10 cellular contexts compared by ENCODE assay signal in the genomic region with DNA sequence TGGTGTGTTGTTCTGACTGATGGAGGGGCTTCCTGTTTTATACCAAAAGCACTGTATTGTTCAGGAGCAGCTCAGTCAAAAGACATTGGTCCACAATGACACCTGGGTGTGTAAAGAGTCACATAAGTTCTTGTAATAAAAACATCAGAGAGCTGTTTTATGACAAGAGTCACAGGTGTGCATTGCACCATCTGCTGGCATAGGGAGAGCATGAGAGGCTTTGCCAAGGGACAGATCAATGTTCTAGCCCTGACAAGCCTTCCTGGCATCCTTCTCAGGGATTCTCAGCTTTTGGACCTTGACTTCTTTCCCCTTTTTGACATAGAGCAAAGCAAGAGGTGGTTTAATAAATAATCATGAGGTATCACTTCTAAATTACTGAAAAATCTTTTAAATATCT. TPM values are rescaled to one million over a fixed set of nuclear protein-coding genes. Genes with fewer than 3 reads are reported as not detected.
DNase-seq lines count a peak whose midpoint lies in the region; ATAC-seq and TF ChIP-seq lines count a peak whose summit lies in the region.
"Had no signal": no experiment of that assay in that cellular context is flagged by ENCODE, and none has a peak within 500 bp of the region (broad histone marks: within the 10 kb centered on the region; RNA-seq: fewer than 3 reads in every experiment).

No MANE protein-coding gene starts in this region.

- H3K4me2 ChIP-seq in MM.1S (ENCODE audit: low read depth, low read length), result no peak overlapping the region

- TF ChIP-seq POLR2A in spleen (IDR thresholded peaks at IDR 0.05), result no peak

- H3K27me3 ChIP-seq in MM.1S (replicated peaks; ENCODE audit: insufficient read depth, low read length) (no peaks in the 10 kb centered on the region), spleen (replicated peaks in 1 of 7) (peaks cover 0 to 4% (median 0%) of the 10 kb centered on the region in 7 donors)

- H3K9me3 ChIP-seq in MM.1S (replicated peaks; ENCODE audit: insufficient read depth, low read length) (no peaks in the 10 kb centered on the region), spleen (no peaks in the 10 kb centered on the region)

- H4K20me1 ChIP-seq in MM.1S (ENCODE audit: insufficient read depth, low read length), result no peaks in the 10 kb centered on the region

- POLR2A ChIA-PET in WTC11 (lab: Charles Lee), result no interaction called here

- H3F3A ChIP-seq in MM.1S (ENCODE audit: insufficient read depth, low read length), result no peaks in the 10 kb centered on the region

- TF ChIP-seq CTCF in GM10266 (IDR thresholded peaks at IDR 0.05; ENCODE audit: control insufficient read depth, insufficient read depth, low read depth, missing control alignments) (peak; percentile 28), MM.1S (IDR thresholded peaks at IDR 0.05; ENCODE audit: low read length) (peak; percentile 22; the same call in 1 of the 2 replicates), WTC11 (IDR thresholded peaks at IDR 0.05) (no peak), nephron (IDR thresholded peaks at IDR 0.05; ENCODE audit: unreplicated experiment in 3 of 3) (peak; percentile 27 to 42 (median 41)), spleen (IDR thresholded peaks at IDR 0.05 in 8 of 11, conservative IDR thresholded peaks at IDR 0.05 in 3 of 11) (no peak)

- H3K27ac ChIP-seq in MM.1S (ENCODE audit: low read length) (no peak overlapping the region), spleen (no peak overlapping the region)
- H3K27ac ChIP-seq: skin epidermis had no signal

- H3K4me3 ChIP-seq in MM.1S (ENCODE audit: low read length), result no peak overlapping the region
- no peak overlapping the region for H3K4me3 ChIP-seq in spleen
- H3K4me3 ChIP-seq: skin epidermis had no signal

- H3K4me1 ChIP-seq in MM.1S (ENCODE audit: low read length), result no peaks in the 10 kb centered on the region
- peaks cover 0 to 5% (median 0%) of the 10 kb centered on the region in 6 donors for H3K4me1 ChIP-seq in spleen

- H3K4me3 Mint-ChIP-seq in WTC11, result no peak overlapping the region
- H3K4me3 Mint-ChIP-seq in nephron, result no peak overlapping the region
- H3K4me3 Mint-ChIP-seq: activated naive CD4-positive, alpha-beta T cell treated with anti-CD3 and anti-CD28 coated beads, Interleukin-2, amount 50 U/mL, for 24 hours had no signal

- no peaks in the 10 kb centered on the region for H3K9me2 ChIP-seq in MM.1S (replicated peaks; ENCODE audit: insufficient read depth, low read length)

- ATAC-seq in WTC11 (peak; percentile 36), HG03571 (IDR thresholded peaks at IDR 0.05; ENCODE audit: unreplicated experiment) (no peak)

- no peak overlapping the region for H2AFZ ChIP-seq in MM.1S (ENCODE audit: low read length)

- H3K9ac ChIP-seq in MM.1S (ENCODE audit: low read length), result no peak overlapping the region

- intact Hi-C loops in spleen (cut with DNase I; ENCODE audit: low total_unique reads), result no loop called here

- no peaks in the 10 kb centered on the region for H3K9me3 Mint-ChIP-seq in WTC11
- H3K9me3 Mint-ChIP-seq in nephron, result no peaks in the 10 kb centered on the region
- H3K9me3 Mint-ChIP-seq: activated naive CD4-positive, alpha-beta T cell treated with anti-CD3 and anti-CD28 coated beads, Interleukin-2, amount 50 U/mL, for 24 hours had no signal

- DNase-seq in GM10266 (ENCODE audit: extremely low spot score) (no peak), MM.1S (peak; percentile 30), WTC11 (ENCODE audit: low spot score) (peak; percentile 11), AML-193 (lab: John Stamatoyannopoulos, UW) (no peak), spleen (no peak)
- no peak for DNase-seq in stimulated activated CD4-positive, alpha-beta T cell treated with anti-CD3 and anti-CD28 coated beads, Interleukin-12 subunit alpha, Interleukin-12 subunit beta, amount 100 ng/mL, for 4 hours

- H3K27ac Mint-ChIP-seq in WTC11 (no peak overlapping the region), nephron (no peak overlapping the region)
- H3K27ac Mint-ChIP-seq: activated naive CD4-positive, alpha-beta T cell treated with anti-CD3 and anti-CD28 coated beads, Interleukin-2, amount 50 U/mL, for 24 hours had no signal

- H3K27me3 Mint-ChIP-seq in WTC11 (ENCODE audit: low read depth), result no peaks in the 10 kb centered on the region
- H3K27me3 Mint-ChIP-seq in nephron (ENCODE audit: low read depth), result peaks cover 3% of the 10 kb centered on the region

- no peaks in the 10 kb centered on the region for H3K36me3 Mint-ChIP-seq in WTC11
- H3K36me3 Mint-ChIP-seq in nephron (ENCODE audit: low read depth), result no peaks in the 10 kb centered on the region
- H3K36me3 Mint-ChIP-seq: activated naive CD4-positive, alpha-beta T cell treated with anti-CD3 and anti-CD28 coated beads, Interleukin-2, amount 50 U/mL, for 24 hours had no signal

- H3K36me3 ChIP-seq in MM.1S (replicated peaks; ENCODE audit: insufficient read depth, low read length) (no peaks in the 10 kb centered on the region), spleen (no peaks in the 10 kb centered on the region)

- no peaks in the 10 kb centered on the region for H3K79me2 ChIP-seq in MM.1S (ENCODE audit: low read length)

- CTCF ChIA-PET in WTC11 (lab: Charles Lee), result no interaction called here

- H3K4me1 Mint-ChIP-seq in WTC11 (peaks cover 9% of the 10 kb centered on the region), nephron (peaks cover 60% of the 10 kb centered on the region)
- H3K4me1 Mint-ChIP-seq: activated naive CD4-positive, alpha-beta T cell treated with anti-CD3 and anti-CD28 coated beads, Interleukin-2, amount 50 U/mL, for 24 hours had no signal

TF ChIP-seq in WTC11, 78 proteins besides CTCF, POLR2A, EP300 and RAD21 (continues in another document):
- TF ChIP-seq, protein P1, sequence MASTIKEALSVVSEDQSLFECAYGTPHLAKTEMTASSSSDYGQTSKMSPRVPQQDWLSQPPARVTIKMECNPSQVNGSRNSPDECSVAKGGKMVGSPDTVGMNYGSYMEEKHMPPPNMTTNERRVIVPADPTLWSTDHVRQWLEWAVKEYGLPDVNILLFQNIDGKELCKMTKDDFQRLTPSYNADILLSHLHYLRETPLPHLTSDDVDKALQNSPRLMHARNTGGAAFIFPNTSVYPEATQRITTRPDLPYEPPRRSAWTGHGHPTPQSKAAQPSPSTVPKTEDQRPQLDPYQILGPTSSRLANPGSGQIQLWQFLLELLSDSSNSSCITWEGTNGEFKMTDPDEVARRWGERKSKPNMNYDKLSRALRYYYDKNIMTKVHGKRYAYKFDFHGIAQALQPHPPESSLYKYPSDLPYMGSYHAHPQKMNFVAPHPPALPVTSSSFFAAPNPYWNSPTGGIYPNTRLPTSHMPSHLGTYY (CRISPR knock-in tag; IDR thresholded peaks at IDR 0.05), result no peak
- TF ChIP-seq, protein P2, sequence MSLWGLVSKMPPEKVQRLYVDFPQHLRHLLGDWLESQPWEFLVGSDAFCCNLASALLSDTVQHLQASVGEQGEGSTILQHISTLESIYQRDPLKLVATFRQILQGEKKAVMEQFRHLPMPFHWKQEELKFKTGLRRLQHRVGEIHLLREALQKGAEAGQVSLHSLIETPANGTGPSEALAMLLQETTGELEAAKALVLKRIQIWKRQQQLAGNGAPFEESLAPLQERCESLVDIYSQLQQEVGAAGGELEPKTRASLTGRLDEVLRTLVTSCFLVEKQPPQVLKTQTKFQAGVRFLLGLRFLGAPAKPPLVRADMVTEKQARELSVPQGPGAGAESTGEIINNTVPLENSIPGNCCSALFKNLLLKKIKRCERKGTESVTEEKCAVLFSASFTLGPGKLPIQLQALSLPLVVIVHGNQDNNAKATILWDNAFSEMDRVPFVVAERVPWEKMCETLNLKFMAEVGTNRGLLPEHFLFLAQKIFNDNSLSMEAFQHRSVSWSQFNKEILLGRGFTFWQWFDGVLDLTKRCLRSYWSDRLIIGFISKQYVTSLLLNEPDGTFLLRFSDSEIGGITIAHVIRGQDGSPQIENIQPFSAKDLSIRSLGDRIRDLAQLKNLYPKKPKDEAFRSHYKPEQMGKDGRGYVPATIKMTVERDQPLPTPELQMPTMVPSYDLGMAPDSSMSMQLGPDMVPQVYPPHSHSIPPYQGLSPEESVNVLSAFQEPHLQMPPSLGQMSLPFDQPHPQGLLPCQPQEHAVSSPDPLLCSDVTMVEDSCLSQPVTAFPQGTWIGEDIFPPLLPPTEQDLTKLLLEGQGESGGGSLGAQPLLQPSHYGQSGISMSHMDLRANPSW (CRISPR knock-in tag; conservative IDR thresholded peaks at IDR 0.05; ENCODE audit: low read depth), result no peak
- TF ChIP-seq ZNF263 (CRISPR knock-in tag; IDR thresholded peaks at IDR 0.05; ENCODE audit: low read depth) (no peak), NR3C1 (CRISPR knock-in tag; conservative IDR thresholded peaks at IDR 0.05; ENCODE audit: low read depth) (no peak), MYBL2 (CRISPR knock-in tag; IDR thresholded peaks at IDR 0.05) (no peak), RELA (CRISPR knock-in tag; IDR thresholded peaks at IDR 0.05; ENCODE audit: borderline replicate concordance) (no peak), FOXJ3 (CRISPR knock-in tag; IDR thresholded peaks at IDR 0.05; ENCODE audit: borderline replicate concordance) (no peak), ZNF396 (CRISPR knock-in tag; IDR thresholded peaks at IDR 0.05; ENCODE audit: borderline replicate concordance) (no peak), CREB1 (CRISPR knock-in tag; IDR thresholded peaks at IDR 0.05) (no peak), ZNF121 (CRISPR knock-in tag; IDR thresholded peaks at IDR 0.05) (no peak), ZNF317 (CRISPR knock-in tag; IDR thresholded peaks at IDR 0.05; ENCODE audit: borderline replicate concordance, low read depth) (no peak)
- TF ChIP-seq, protein P3, sequence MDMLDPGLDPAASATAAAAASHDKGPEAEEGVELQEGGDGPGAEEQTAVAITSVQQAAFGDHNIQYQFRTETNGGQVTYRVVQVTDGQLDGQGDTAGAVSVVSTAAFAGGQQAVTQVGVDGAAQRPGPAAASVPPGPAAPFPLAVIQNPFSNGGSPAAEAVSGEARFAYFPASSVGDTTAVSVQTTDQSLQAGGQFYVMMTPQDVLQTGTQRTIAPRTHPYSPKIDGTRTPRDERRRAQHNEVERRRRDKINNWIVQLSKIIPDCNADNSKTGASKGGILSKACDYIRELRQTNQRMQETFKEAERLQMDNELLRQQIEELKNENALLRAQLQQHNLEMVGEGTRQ (CRISPR knock-in tag; IDR thresholded peaks at IDR 0.05), result no peak
- TF ChIP-seq, protein P4, sequence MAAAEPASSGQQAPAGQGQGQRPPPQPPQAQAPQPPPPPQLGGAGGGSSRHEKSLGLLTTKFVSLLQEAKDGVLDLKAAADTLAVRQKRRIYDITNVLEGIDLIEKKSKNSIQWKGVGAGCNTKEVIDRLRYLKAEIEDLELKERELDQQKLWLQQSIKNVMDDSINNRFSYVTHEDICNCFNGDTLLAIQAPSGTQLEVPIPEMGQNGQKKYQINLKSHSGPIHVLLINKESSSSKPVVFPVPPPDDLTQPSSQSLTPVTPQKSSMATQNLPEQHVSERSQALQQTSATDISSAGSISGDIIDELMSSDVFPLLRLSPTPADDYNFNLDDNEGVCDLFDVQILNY (CRISPR knock-in tag; IDR thresholded peaks at IDR 0.05), result no peak

RNA-seq across cellular contexts. Expression of a gene that starts 20.5 kb away (rescaled TPM):
- total RNA-seq in WTC11 (2021) (not detected in 3 replicates), spleen (under 1 TPM in 1 of 7 donors, not detected in 6; 0.39 TPM)
- under 1 TPM in 2 of 3 donors, not detected in 1; 0.07 to 0.12 TPM for polyA plus RNA-seq in spleen

Comparison
In these comparisons a context has a peak if more than half of its experiments do, and no peak if none do; other contexts are left out.
1. DNase-seq: peak in MM.1S (single experiment) and WTC11 (single experiment); none in GM10266 (single experiment), AML-193 (0 of 2), stimulated activated CD4-positive, alpha-beta T cell treated with anti-CD3 and anti-CD28 coated beads, Interleukin-12 subunit alpha, Interleukin-12 subunit beta, amount 100 ng/mL, for 4 hours (single experiment) and spleen (single experiment).
2. CTCF ChIP-seq: peak in GM10266 (single experiment), MM.1S (single experiment) and nephron (3 of 3); none in WTC11 (single experiment) and spleen (0 of 11).